In genomic region chr11:67673902-67674301, GRCh38 we compare ENCODE assay signal across 19 cellular contexts. TPM values are rescaled to one million over a fixed set of nuclear protein-coding genes. Genes with fewer than 3 reads are reported as not detected.
DNase-seq lines count a peak whose midpoint lies in the region; ATAC-seq and TF ChIP-seq lines count a peak whose summit lies in the region.
"Had no signal": no experiment of that assay in that cellular context is flagged by ENCODE, and none has a peak within 500 bp of the region (broad histone marks: within the 10 kb centered on the region; RNA-seq: fewer than 3 reads in every experiment).

No MANE protein-coding gene starts in this region.

- no peak for DNase-seq in PC-3
- no peak for DNase-seq in epithelial cell of esophagus (ENCODE audit: low read depth)
- DNase-seq in cortex of kidney (lab: John Stamatoyannopoulos, UW), result no peak
- DNase-seq in tibial nerve (ENCODE audit: low spot score in 2 of 2), result no peak
- DNase-seq in HuH-7 (ENCODE audit: low spot score), result no peak
- DNase-seq: CD4-positive, alpha-beta T cell; DMS79 treated with DMSO at 0.1 percent for 48 hours; GM23248; KBM-7; NCI-H1436 treated with DMSO at 0.1 percent for 48 hours; NCI-H2081; NCI-H774 had no signal

- H3F3A ChIP-seq in PC-3 (ENCODE audit: low read length, unreplicated experiment), result no peaks in the 10 kb centered on the region

- TF ChIP-seq EP300 in tibial nerve (IDR thresholded peaks at IDR 0.05), result no peak

- H3K36me3 ChIP-seq in PC-3 (ENCODE audit: low read depth, low read length) (no peaks in the 10 kb centered on the region), parathyroid adenoma (ENCODE audit: control insufficient read depth, insufficient read depth, low read length) (no peaks in the 10 kb centered on the region), tibial nerve (no peaks in the 10 kb centered on the region)
- H3K36me3 ChIP-seq: Peyer's patch had no signal

- H3K9me3 ChIP-seq in PC-3 (ENCODE audit: low read length) (no peaks in the 10 kb centered on the region), parathyroid adenoma (ENCODE audit: control insufficient read depth, low read length) (no peaks in the 10 kb centered on the region), tibial nerve (no peaks in the 10 kb centered on the region)
- H3K9me3 ChIP-seq: Peyer's patch had no signal

- BruUV-seq in PC-3 (replicated peaks; lab: Mats Ljungman, UMichigan), result no TSS peak

- no peak for TF ChIP-seq POLR2A in tibial nerve (IDR thresholded peaks at IDR 0.05)

- H4K20me1 ChIP-seq in PC-3 (ENCODE audit: low read length), result no peaks in the 10 kb centered on the region

- ATAC-seq in PC-3, result no peak
- ATAC-seq in HG03097 (IDR thresholded peaks at IDR 0.05; ENCODE audit: low FRiP score, unreplicated experiment), result no peak
- ATAC-seq: Right ventricle myocardium inferior had no signal

- H3K4me2 ChIP-seq in PC-3 (ENCODE audit: low read length) (peak overlapping the region; percentile 62), parathyroid adenoma (ENCODE audit: low read length) (no peak overlapping the region)

- H3K4me3 ChIP-seq in PC-3 (ENCODE audit: low read length) (no peak overlapping the region; the same call in 1 of the 2 replicates), epithelial cell of esophagus (ENCODE audit: low read length) (peak overlapping the region; percentile 59), parathyroid adenoma (ENCODE audit: low read depth, low read length) (no peak overlapping the region), tibial nerve (no peak overlapping the region)
- H3K4me3 ChIP-seq: GM23248, Peyer's patch had no signal

- H3K4me1 ChIP-seq in PC-3 (ENCODE audit: insufficient read depth, low read length) (peaks cover 20% of the 10 kb centered on the region), parathyroid adenoma (peaks cover 10% of the 10 kb centered on the region), tibial nerve (no peaks in the 10 kb centered on the region)
- H3K4me1 ChIP-seq: Peyer's patch had no signal

- H3K9ac ChIP-seq in PC-3 (ENCODE audit: low read length), result no peak overlapping the region
- H3K9ac ChIP-seq in parathyroid adenoma, result no peak overlapping the region
- H3K9ac ChIP-seq: GM23248 had no signal

- TF ChIP-seq CTCF in PC-3 (conservative IDR thresholded peaks at IDR 0.05; ENCODE audit: low read depth, low read length) (no peak), epithelial cell of esophagus (IDR thresholded peaks at IDR 0.05; ENCODE audit: insufficient read depth, low read depth, low read length, missing control alignments) (no peak), parathyroid adenoma (IDR thresholded peaks at IDR 0.05) (no peak), tibial nerve (IDR thresholded peaks at IDR 0.05) (no peak)

- H3K27me3 ChIP-seq in PC-3 (ENCODE audit: low read length) (no peaks in the 10 kb centered on the region), parathyroid adenoma (ENCODE audit: control insufficient read depth, insufficient read depth, low read length) (no peaks in the 10 kb centered on the region), tibial nerve (peaks cover 0 to 23% of the 10 kb centered on the region in 2 donors)
- H3K27me3 ChIP-seq: Peyer's patch had no signal

- intact Hi-C loops in PC-3 (cut with micrococcal nuclease), result no loop called here

- WGBS in tibial nerve, 2 donors, result 67 to 71% methylated on average over 8 of the region's 8 CpGs

- CTCF ChIA-PET in PC-3 (lab: Charles Lee), result no interaction called here

- POLR2A ChIA-PET in PC-3 (lab: Charles Lee; ENCODE audit: unreplicated experiment), result no interaction called here

- H2AFZ ChIP-seq in PC-3 (ENCODE audit: low read length) (no peak overlapping the region), parathyroid adenoma (peak overlapping the region; percentile 56)
- H2AFZ ChIP-seq: GM23248 had no signal

- H3K27ac ChIP-seq in PC-3 (ENCODE audit: low read length), result no peak overlapping the region
- peak overlapping the region; percentile 89 for H3K27ac ChIP-seq in parathyroid adenoma
- no peak overlapping the region for H3K27ac ChIP-seq in tibial nerve
- H3K27ac ChIP-seq: GM23248, Peyer's patch had no signal

- H3K79me2 ChIP-seq in PC-3 (ENCODE audit: low read length), result no peaks in the 10 kb centered on the region
- no peaks in the 10 kb centered on the region for H3K79me2 ChIP-seq in parathyroid adenoma

- H3K9me2 ChIP-seq in PC-3 (replicated peaks; ENCODE audit: low read length), result no peaks in the 10 kb centered on the region

RNA-seq across cellular contexts. Expression of gene ALDH3B2, which starts 0.5 kb away (rescaled TPM):
- total RNA-seq in PC-3 (2014; rRNA removed) (0.40 TPM in 1 of 2 replicates, not detected in the other), tibial nerve (not detected)
- total RNA-seq: B cell; CD4-positive, alpha-beta T cell; GM23248; M059J; NCI-H460; Peyer's patch; Right ventricle myocardium inferior had no signal

RNA-seq across cellular contexts. Expression of gene ACY3, which starts 23.4 kb away (rescaled TPM):
- total RNA-seq in PC-3 (2014; rRNA removed) (not detected in 2 replicates), tibial nerve (under 1 TPM in 1 of 4 donors, not detected in 3; 0.44 TPM)
- total RNA-seq: B cell, GM23248, NCI-H460, Right ventricle myocardium inferior had no signal

RNA-seq across cellular contexts. Expression of gene TBX10, which starts 34.3 kb away (rescaled TPM):
- total RNA-seq in PC-3 (2014; rRNA removed) (not detected in 2 replicates), tibial nerve (not detected)
- total RNA-seq: B cell; CD4-positive, alpha-beta T cell; GM23248; M059J; NCI-H460 had no signal

RNA-seq across cellular contexts. Expression of gene NUDT8, which starts 44.2 kb away (rescaled TPM):
- total RNA-seq in PC-3 (2014; rRNA removed) (36.3 and 50.6 TPM in 2 replicates), tibial nerve (10 to 100 TPM; 11.0 to 21.3 (median 20.0) TPM)
